2 cellular contexts compared by ENCODE assay signal in the genomic region with DNA sequence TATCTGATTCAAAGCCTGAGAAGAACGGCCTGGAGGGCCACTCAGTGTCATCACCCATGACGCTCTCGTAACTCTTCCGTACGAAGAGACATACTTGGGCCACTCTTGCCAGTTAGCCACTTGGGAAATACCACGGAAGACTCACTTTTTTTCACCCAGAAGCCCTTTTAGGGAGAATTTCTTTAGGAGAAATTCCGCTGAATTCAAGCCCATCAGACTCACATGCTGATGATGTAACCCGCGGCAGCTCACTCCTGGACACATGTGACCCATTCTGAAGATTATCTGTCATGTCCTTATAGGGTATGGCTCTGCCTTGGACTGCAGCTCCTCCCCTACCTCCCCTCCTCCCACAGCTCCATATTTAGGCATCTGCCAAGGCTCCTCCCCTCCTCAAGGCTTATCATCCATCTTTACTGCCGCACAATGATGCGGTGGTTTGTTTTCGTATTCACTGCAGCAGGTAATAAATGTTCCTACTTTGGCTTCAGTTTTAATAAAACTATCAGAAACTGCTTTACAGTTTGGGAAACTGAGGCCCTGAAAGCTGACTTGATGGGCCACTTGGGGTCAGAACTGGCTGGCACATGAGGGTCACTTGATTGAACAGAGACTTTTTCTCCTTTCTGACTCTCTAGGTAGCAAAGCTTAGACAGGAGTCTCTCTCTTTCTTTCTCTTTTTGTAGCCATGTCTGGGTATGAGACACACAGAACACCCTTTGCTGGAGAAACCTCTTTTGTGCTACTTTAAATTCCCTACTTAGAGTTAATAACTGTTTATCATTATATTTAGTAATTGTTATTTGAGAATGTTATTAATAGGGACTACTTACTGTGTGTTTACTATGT.
TF ChIP-seq lines count a peak whose summit lies in the region.

No MANE protein-coding gene starts in this region.

TF ChIP-seq in WTC11, 78 proteins besides CTCF, POLR2A, EP300 and RAD21 (continued from another document and continues in another):
- TF ChIP-seq, protein P1, sequence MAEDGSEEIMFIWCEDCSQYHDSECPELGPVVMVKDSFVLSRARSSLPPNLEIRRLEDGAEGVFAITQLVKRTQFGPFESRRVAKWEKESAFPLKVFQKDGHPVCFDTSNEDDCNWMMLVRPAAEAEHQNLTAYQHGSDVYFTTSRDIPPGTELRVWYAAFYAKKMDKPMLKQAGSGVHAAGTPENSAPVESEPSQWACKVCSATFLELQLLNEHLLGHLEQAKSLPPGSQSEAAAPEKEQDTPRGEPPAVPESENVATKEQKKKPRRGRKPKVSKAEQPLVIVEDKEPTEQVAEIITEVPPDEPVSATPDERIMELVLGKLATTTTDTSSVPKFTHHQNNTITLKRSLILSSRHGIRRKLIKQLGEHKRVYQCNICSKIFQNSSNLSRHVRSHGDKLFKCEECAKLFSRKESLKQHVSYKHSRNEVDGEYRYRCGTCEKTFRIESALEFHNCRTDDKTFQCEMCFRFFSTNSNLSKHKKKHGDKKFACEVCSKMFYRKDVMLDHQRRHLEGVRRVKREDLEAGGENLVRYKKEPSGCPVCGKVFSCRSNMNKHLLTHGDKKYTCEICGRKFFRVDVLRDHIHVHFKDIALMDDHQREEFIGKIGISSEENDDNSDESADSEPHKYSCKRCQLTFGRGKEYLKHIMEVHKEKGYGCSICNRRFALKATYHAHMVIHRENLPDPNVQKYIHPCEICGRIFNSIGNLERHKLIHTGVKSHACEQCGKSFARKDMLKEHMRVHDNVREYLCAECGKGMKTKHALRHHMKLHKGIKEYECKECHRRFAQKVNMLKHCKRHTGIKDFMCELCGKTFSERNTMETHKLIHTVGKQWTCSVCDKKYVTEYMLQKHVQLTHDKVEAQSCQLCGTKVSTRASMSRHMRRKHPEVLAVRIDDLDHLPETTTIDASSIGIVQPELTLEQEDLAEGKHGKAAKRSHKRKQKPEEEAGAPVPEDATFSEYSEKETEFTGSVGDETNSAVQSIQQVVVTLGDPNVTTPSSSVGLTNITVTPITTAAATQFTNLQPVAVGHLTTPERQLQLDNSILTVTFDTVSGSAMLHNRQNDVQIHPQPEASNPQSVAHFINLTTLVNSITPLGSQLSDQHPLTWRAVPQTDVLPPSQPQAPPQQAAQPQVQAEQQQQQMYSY (CRISPR knock-in tag; IDR thresholded peaks at IDR 0.05): no peak
- TF ChIP-seq, protein P2, sequence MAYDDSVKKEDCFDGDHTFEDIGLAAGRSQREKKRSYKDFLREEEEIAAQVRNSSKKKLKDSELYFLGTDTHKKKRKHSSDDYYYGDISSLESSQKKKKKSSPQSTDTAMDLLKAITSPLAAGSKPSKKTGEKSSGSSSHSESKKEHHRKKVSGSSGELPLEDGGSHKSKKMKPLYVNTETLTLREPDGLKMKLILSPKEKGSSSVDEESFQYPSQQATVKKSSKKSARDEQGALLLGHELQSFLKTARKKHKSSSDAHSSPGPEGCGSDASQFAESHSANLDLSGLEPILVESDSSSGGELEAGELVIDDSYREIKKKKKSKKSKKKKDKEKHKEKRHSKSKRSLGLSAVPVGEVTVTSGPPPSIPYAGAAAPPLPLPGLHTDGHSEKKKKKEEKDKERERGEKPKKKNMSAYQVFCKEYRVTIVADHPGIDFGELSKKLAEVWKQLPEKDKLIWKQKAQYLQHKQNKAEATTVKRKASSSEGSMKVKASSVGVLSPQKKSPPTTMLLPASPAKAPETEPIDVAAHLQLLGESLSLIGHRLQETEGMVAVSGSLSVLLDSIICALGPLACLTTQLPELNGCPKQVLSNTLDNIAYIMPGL (CRISPR knock-in tag; IDR thresholded peaks at IDR 0.05): no peak
- TF ChIP-seq JAZF1 (CRISPR knock-in tag; IDR thresholded peaks at IDR 0.05): no peak
- TF ChIP-seq, protein P3, sequence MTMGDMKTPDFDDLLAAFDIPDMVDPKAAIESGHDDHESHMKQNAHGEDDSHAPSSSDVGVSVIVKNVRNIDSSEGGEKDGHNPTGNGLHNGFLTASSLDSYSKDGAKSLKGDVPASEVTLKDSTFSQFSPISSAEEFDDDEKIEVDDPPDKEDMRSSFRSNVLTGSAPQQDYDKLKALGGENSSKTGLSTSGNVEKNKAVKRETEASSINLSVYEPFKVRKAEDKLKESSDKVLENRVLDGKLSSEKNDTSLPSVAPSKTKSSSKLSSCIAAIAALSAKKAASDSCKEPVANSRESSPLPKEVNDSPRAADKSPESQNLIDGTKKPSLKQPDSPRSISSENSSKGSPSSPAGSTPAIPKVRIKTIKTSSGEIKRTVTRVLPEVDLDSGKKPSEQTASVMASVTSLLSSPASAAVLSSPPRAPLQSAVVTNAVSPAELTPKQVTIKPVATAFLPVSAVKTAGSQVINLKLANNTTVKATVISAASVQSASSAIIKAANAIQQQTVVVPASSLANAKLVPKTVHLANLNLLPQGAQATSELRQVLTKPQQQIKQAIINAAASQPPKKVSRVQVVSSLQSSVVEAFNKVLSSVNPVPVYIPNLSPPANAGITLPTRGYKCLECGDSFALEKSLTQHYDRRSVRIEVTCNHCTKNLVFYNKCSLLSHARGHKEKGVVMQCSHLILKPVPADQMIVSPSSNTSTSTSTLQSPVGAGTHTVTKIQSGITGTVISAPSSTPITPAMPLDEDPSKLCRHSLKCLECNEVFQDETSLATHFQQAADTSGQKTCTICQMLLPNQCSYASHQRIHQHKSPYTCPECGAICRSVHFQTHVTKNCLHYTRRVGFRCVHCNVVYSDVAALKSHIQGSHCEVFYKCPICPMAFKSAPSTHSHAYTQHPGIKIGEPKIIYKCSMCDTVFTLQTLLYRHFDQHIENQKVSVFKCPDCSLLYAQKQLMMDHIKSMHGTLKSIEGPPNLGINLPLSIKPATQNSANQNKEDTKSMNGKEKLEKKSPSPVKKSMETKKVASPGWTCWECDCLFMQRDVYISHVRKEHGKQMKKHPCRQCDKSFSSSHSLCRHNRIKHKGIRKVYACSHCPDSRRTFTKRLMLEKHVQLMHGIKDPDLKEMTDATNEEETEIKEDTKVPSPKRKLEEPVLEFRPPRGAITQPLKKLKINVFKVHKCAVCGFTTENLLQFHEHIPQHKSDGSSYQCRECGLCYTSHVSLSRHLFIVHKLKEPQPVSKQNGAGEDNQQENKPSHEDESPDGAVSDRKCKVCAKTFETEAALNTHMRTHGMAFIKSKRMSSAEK (CRISPR knock-in tag; IDR thresholded peaks at IDR 0.05; ENCODE audit: borderline replicate concordance): no peak
- no peak for TF ChIP-seq ZNF232 (CRISPR knock-in tag; IDR thresholded peaks at IDR 0.05)
- TF ChIP-seq, protein P4, sequence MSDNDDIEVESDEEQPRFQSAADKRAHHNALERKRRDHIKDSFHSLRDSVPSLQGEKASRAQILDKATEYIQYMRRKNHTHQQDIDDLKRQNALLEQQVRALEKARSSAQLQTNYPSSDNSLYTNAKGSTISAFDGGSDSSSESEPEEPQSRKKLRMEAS (CRISPR knock-in tag; IDR thresholded peaks at IDR 0.05): no peak
- TF ChIP-seq NR3C1 (CRISPR knock-in tag; conservative IDR thresholded peaks at IDR 0.05; ENCODE audit: low read depth): no peak
- TF ChIP-seq ETV6 (CRISPR knock-in tag; IDR thresholded peaks at IDR 0.05): no peak
- TF ChIP-seq SMAD3 (CRISPR knock-in tag; IDR thresholded peaks at IDR 0.05; ENCODE audit: borderline replicate concordance): no peak

TF ChIP-seq in GM12878, 131 proteins besides CTCF, POLR2A, EP300 and RAD21 (continued from another document):
- TF ChIP-seq, protein P5, sequence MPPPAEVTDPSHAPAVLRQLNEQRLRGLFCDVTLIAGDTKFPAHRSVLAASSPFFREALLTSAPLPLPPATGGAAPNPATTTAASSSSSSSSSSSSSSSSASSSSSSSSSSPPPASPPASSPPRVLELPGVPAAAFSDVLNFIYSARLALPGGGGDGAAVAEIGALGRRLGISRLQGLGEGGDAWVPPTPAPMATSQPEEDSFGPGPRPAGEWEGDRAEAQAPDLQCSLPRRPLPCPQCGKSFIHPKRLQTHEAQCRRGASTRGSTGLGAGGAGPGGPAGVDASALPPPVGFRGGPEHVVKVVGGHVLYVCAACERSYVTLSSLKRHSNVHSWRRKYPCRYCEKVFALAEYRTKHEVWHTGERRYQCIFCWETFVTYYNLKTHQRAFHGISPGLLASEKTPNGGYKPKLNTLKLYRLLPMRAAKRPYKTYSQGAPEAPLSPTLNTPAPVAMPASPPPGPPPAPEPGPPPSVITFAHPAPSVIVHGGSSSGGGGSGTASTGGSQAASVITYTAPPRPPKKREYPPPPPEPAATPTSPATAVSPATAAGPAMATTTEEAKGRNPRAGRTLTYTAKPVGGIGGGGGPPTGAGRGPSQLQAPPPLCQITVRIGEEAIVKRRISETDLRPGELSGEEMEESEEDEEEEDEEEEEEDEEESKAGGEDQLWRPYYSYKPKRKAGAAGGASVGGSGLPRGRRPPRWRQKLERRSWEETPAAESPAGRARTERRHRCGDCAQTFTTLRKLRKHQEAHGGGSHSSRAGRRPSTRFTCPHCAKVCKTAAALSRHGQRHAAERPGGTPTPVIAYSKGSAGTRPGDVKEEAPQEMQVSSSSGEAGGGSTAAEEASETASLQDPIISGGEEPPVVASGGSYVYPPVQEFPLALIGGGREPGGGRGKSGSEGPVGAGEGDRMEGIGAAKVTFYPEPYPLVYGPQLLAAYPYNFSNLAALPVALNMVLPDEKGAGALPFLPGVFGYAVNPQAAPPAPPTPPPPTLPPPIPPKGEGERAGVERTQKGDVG (CRISPR knock-in tag; IDR thresholded peaks at IDR 0.05): no peak
- TF ChIP-seq MYB (IDR thresholded peaks at IDR 0.05; ENCODE audit: borderline replicate concordance, low read depth, low read length): no peak
- peak; percentile 19; the same call in 1 of the 2 replicates for TF ChIP-seq POLR2AphosphoS5 (IDR thresholded peaks at IDR 0.05; ENCODE audit: low read length)
- no peak for TF ChIP-seq ASH2L (IDR thresholded peaks at IDR 0.05; ENCODE audit: borderline replicate concordance, low read depth)
